In genomic region chr11:120546312-120547205, GRCh38 we compare ENCODE assay signal across 9 cellular contexts. TPM values are rescaled to one million over a fixed set of nuclear protein-coding genes. Genes with fewer than 3 reads are reported as not detected.
DNase-seq lines count a peak whose midpoint lies in the region; ATAC-seq and TF ChIP-seq lines count a peak whose summit lies in the region.
"Had no signal": no experiment of that assay in that cellular context is flagged by ENCODE, and none has a peak within 500 bp of the region (broad histone marks: within the 10 kb centered on the region; RNA-seq: fewer than 3 reads in every experiment).

No MANE protein-coding gene starts in this region.

- no TSS peak for BruUV-seq in Panc1 (replicated peaks; lab: Mats Ljungman, UMichigan)

- WGBS in esophagus muscularis mucosa = 64% methylated on average over 17 of the region's 17 CpGs

- H3K4me1 ChIP-seq in BLaER1 = peaks cover 28% of the 10 kb centered on the region
- peaks cover 7% of the 10 kb centered on the region; the same call in 1 of the 2 replicates for H3K4me1 ChIP-seq in Panc1 (ENCODE audit: control insufficient read depth, insufficient read depth, low read length)
- H3K4me1 ChIP-seq in esophagus muscularis mucosa = peaks cover 22 to 32% (median 29%) of the 10 kb centered on the region in 4 donors
- H3K4me1 ChIP-seq in osteoblast (ENCODE audit: insufficient read depth, low read length) = peaks cover 27% of the 10 kb centered on the region
- no peaks in the 10 kb centered on the region for H3K4me1 ChIP-seq in effector memory CD4-positive, alpha-beta T cell (ENCODE audit: control insufficient read depth, insufficient read depth, low read length, poor library complexity, severe bottlenecking)

- H3K4me2 ChIP-seq in BLaER1 (peak overlapping the region; percentile 39), osteoblast (ENCODE audit: insufficient read depth, low read length) (peak overlapping the region; percentile 74)

- CTCF ChIA-PET in Panc1 (lab: Charles Lee) = no interaction called here

- peak overlapping the region; percentile 70 for H2AFZ ChIP-seq in osteoblast (ENCODE audit: low read length)

- no peaks in the 10 kb centered on the region for H3K27me3 ChIP-seq in BLaER1
- H3K27me3 ChIP-seq in Panc1 (ENCODE audit: control insufficient read depth, insufficient read depth, low read length) = no peaks in the 10 kb centered on the region
- no peaks in the 10 kb centered on the region for H3K27me3 ChIP-seq in esophagus muscularis mucosa
- no peaks in the 10 kb centered on the region for H3K27me3 ChIP-seq in osteoblast (ENCODE audit: insufficient read depth, low read length)
- no peaks in the 10 kb centered on the region for H3K27me3 ChIP-seq in effector memory CD4-positive, alpha-beta T cell (replicated peaks; ENCODE audit: control insufficient read depth, insufficient read depth, low read length, poor library complexity, severe bottlenecking)

- no peak for TF ChIP-seq POLR2A in esophagus muscularis mucosa (IDR thresholded peaks at IDR 0.05; ENCODE audit: low read depth)

- in situ Hi-C loops in Panc1 (cut with HindIII; ENCODE audit: low pct_unique_long_range_greater_than_20kb, low sequenced_read_pairs) = no loop called here

- H3K27ac ChIP-seq in BLaER1 (no peak overlapping the region), Panc1 (ENCODE audit: low read length) (no peak overlapping the region), esophagus muscularis mucosa (replicated peaks in 1 of 4) (peak overlapping the region; percentile 53 to 66 (median 60)), osteoblast (ENCODE audit: low read depth, low read length) (peak overlapping the region; percentile 97)
- H3K27ac ChIP-seq in effector memory CD4-positive, alpha-beta T cell (ENCODE audit: insufficient read depth, low read length, poor library complexity, severe bottlenecking) = no peak overlapping the region

- DNase-seq in Panc1 (ENCODE audit: low read depth, low spot score) (no peak), esophagus muscularis mucosa (ENCODE audit: extremely low spot score) (no peak), osteoblast (ENCODE audit: insufficient read length, low spot score, missing footprints) (peak; percentile 94), DMS79 treated with DMSO at 0.1 percent for 48 hours (lab: John Stamatoyannopoulos, UW) (no peak), head of caudate nucleus (no peak)
- no peak for DNase-seq in effector memory CD4-positive, alpha-beta T cell
- no peak for DNase-seq in stimulated activated CD4-positive, alpha-beta T cell treated with anti-CD3 and anti-CD28 coated beads, Interleukin-12 subunit alpha, Interleukin-12 subunit beta, amount 100 ng/mL, for 4 hours
- DNase-seq: activated CD4-positive, alpha-beta T cell treated with anti-CD3 and anti-CD28 coated beads, Interleukin-2, amount 50 U/mL, for 4 hours had no signal

- no peaks in the 10 kb centered on the region for H4K20me1 ChIP-seq in BLaER1
- H4K20me1 ChIP-seq in osteoblast (ENCODE audit: insufficient read depth, low read length) = no peaks in the 10 kb centered on the region

- TF ChIP-seq CTCF in Panc1 (IDR thresholded peaks at IDR 0.05) = no peak
- TF ChIP-seq CTCF in esophagus muscularis mucosa (IDR thresholded peaks at IDR 0.05) = no peak
- no peak for TF ChIP-seq CTCF in osteoblast (IDR thresholded peaks at IDR 0.05; ENCODE audit: extremely low read depth, low read depth, low read length)

- peak; percentile 15 for ATAC-seq in Panc1

- no peak overlapping the region for H3K9ac ChIP-seq in BLaER1

- no peak overlapping the region for H3K4me3 ChIP-seq in BLaER1
- no peak overlapping the region for H3K4me3 ChIP-seq in Panc1 (ENCODE audit: low read depth in 2 of 2, low read length in 2 of 2)
- H3K4me3 ChIP-seq in esophagus muscularis mucosa = no peak overlapping the region
- peak overlapping the region; percentile 44 for H3K4me3 ChIP-seq in osteoblast (ENCODE audit: insufficient read depth, low read length)
- H3K4me3 ChIP-seq in effector memory CD4-positive, alpha-beta T cell (ENCODE audit: insufficient read depth, low read depth, low read length, poor library complexity, severe bottlenecking) = no peak overlapping the region

- POLR2A ChIA-PET in Panc1 (lab: Charles Lee) = no interaction called here

- H3K36me3 ChIP-seq in BLaER1 (no peaks in the 10 kb centered on the region), Panc1 (ENCODE audit: control insufficient read depth, insufficient read depth, low read length) (no peaks in the 10 kb centered on the region), esophagus muscularis mucosa (no peaks in the 10 kb centered on the region), osteoblast (ENCODE audit: insufficient read depth, low read length) (no peaks in the 10 kb centered on the region)
- H3K36me3 ChIP-seq in effector memory CD4-positive, alpha-beta T cell (ENCODE audit: control insufficient read depth, insufficient read depth, low read length) = no peaks in the 10 kb centered on the region

- H3K9me3 ChIP-seq in BLaER1 = peaks cover 1% of the 10 kb centered on the region; the same call in 1 of the 2 replicates
- H3K9me3 ChIP-seq in Panc1 (ENCODE audit: control insufficient read depth, insufficient read depth, low read depth, low read length) = no peaks in the 10 kb centered on the region
- peaks cover 0 to 3% (median 0%) of the 10 kb centered on the region in 4 donors for H3K9me3 ChIP-seq in esophagus muscularis mucosa
- no peaks in the 10 kb centered on the region for H3K9me3 ChIP-seq in osteoblast (ENCODE audit: low read depth, low read length)
- no peaks in the 10 kb centered on the region for H3K9me3 ChIP-seq in effector memory CD4-positive, alpha-beta T cell (ENCODE audit: control insufficient read depth, low read length)

- intact Hi-C loops in Panc1 (cut with micrococcal nuclease; ENCODE audit: unreplicated experiment) (no loop called here), esophagus muscularis mucosa (cut with DNase I) (no loop called here), head of caudate nucleus (cut with DNase I) (no loop called here)

- no peaks in the 10 kb centered on the region for H3K79me2 ChIP-seq in osteoblast (ENCODE audit: insufficient read depth, low read length)

- TF ChIP-seq EP300 in esophagus muscularis mucosa (IDR thresholded peaks at IDR 0.05) = no peak

RNA-seq across cellular contexts. Expression of gene GRIK4, which starts 35.0 kb away (rescaled TPM):
- total RNA-seq in Panc1 (2021; ENCODE audit: unreplicated experiment) = 0.62 TPM
- 0.17 TPM for polyA plus RNA-seq in Panc1 (2012; ENCODE audit: insufficient read length)
- under 1 TPM; 0.13 to 0.83 (median 0.43) TPM for total RNA-seq in esophagus muscularis mucosa
- total RNA-seq in osteoblast = under 0.01 and 0.29 TPM in 2 replicates

Comparison
In these comparisons a context has a peak if more than half of its experiments do, and no peak if none do; other contexts are left out.
1. H3K27ac ChIP-seq: peak in esophagus muscularis mucosa (4 of 4) and osteoblast (single experiment); none in BLaER1 (single experiment), Panc1 (single experiment) and effector memory CD4-positive, alpha-beta T cell (single experiment).